ENCODE assay signal across 18 cellular contexts in genomic region chr19:35110974-35111373, GRCh38. TPM values are rescaled to one million over a fixed set of nuclear protein-coding genes. Genes with fewer than 3 reads are reported as not detected.
"Had no signal": no experiment of that assay in that cellular context is flagged by ENCODE, and none has a peak within 500 bp of the region (broad histone marks: within the 10 kb centered on the region; RNA-seq: fewer than 3 reads in every experiment).

No MANE protein-coding gene starts in this region.

- H3K36me3 ChIP-seq: thoracic aorta had no signal

- H3K4me3 ChIP-seq: psoas muscle, thoracic aorta had no signal

- ATAC-seq: activated CD4-positive, CD25-positive, alpha-beta regulatory T cell treated with anti-CD3 and anti-CD28 coated beads, Interleukin-2, amount 50 U/mL, for 24 hours; activated CD8-positive, alpha-beta memory T cell treated with anti-CD3 and anti-CD28 coated beads, Interleukin-2, amount 10 ng/mL, durations not matched to agents 7 days and 5 days; activated naive CD4-positive, alpha-beta T cell treated with anti-CD3 and anti-CD28 coated beads, Interleukin-2, amount 50 U/mL, for 72 hours; esophagus mucosa; psoas muscle; sciatic nerve had no signal

- H3K27ac ChIP-seq: psoas muscle, thoracic aorta had no signal

- DNase-seq: activated CD4-positive, alpha-beta T cell treated with anti-CD3 and anti-CD28 coated beads, Interleukin-2, amount 50 U/mL, for 4 hours; activated CD8-positive, alpha-beta memory T cell treated with anti-CD3 and anti-CD28 coated beads, Interleukin-2, amount 10 ng/mL, durations not matched to agents 7 days and 5 days; activated effector memory CD4-positive, alpha-beta T cell treated with anti-CD3 and anti-CD28 coated beads, Interleukin-2, amount 50 U/mL, for 16 hours; activated T-cell treated with anti-CD3 and anti-CD28 coated beads, Interleukin-2, amount 50 U/mL, for 24 hours; amniotic stem cell; dermis blood vessel endothelial cell; endodermal cell; immature natural killer cell; occipital lobe; psoas muscle; stimulated activated naive CD4-positive, alpha-beta T cell; T-helper 2 cell had no signal

- H3K9me3 ChIP-seq: psoas muscle, thoracic aorta had no signal

- H3K4me1 ChIP-seq: psoas muscle had no signal

RNA-seq across cellular contexts. Expression of gene FXYD3, which starts 4.6 kb away (rescaled TPM):
- total RNA-seq: activated CD8-positive, alpha-beta memory T cell treated with anti-CD3 and anti-CD28 coated beads, Interleukin-2, amount 10 ng/mL, durations not matched to agents 7 days and 5 days; activated naive CD4-positive, alpha-beta T cell treated with anti-CD3 and anti-CD28 coated beads, Interleukin-2, amount 50 U/mL, for 72 hours; endodermal cell; fibroblast of villous mesenchyme; occipital lobe; psoas muscle had no signal
- polyA plus RNA-seq: immature natural killer cell had no signal

RNA-seq across cellular contexts. Expression of gene LGI4, which starts 23.9 kb away (rescaled TPM):
- total RNA-seq: activated CD8-positive, alpha-beta memory T cell treated with anti-CD3 and anti-CD28 coated beads, Interleukin-2, amount 10 ng/mL, durations not matched to agents 7 days and 5 days; fibroblast of villous mesenchyme had no signal
- polyA plus RNA-seq: immature natural killer cell had no signal

RNA-seq across cellular contexts. Expression of gene FXYD1, which starts 27.6 kb away (rescaled TPM):
- total RNA-seq: dermis blood vessel endothelial cell, fibroblast of villous mesenchyme, occipital lobe had no signal

RNA-seq across cellular contexts. Expression of gene FXYD7, which starts 32.1 kb away (rescaled TPM):
- total RNA-seq: dermis blood vessel endothelial cell, esophagus mucosa, thoracic aorta had no signal

RNA-seq across cellular contexts. Expression of gene FXYD5, which starts 43.6 kb away (rescaled TPM):
- total RNA-seq: occipital lobe had no signal
